In genomic region chr15:72827216-72827615, GRCh38 we compare ENCODE assay signal across 23 cellular contexts. TPM values are rescaled to one million over a fixed set of nuclear protein-coding genes. Genes with fewer than 3 reads are reported as not detected.
DNase-seq lines count a peak whose midpoint lies in the region; ATAC-seq and TF ChIP-seq lines count a peak whose summit lies in the region.
"Had no signal": no experiment of that assay in that cellular context is flagged by ENCODE, and none has a peak within 500 bp of the region (broad histone marks: within the 10 kb centered on the region; RNA-seq: fewer than 3 reads in every experiment).

No MANE protein-coding gene starts in this region.

- TF ChIP-seq CTCF in fibroblast of the aortic adventitia (IDR thresholded peaks at IDR 0.05; ENCODE audit: insufficient read depth, low read length) = no peak
- TF ChIP-seq CTCF in tibial artery (IDR thresholded peaks at IDR 0.05) = no peak

- H3K4me3 ChIP-seq in fibroblast of the aortic adventitia (ENCODE audit: low read depth, low read length) = no peak overlapping the region
- H3K4me3 ChIP-seq in tibial artery = no peak overlapping the region
- H3K4me3 ChIP-seq: heart right ventricle, stomach had no signal

- no peaks in the 10 kb centered on the region for H3K27me3 ChIP-seq in tibial artery
- H3K27me3 ChIP-seq: stomach had no signal

- H3K27ac ChIP-seq in tibial artery = peak overlapping the region; percentile 31 to 37
- H3K27ac ChIP-seq: heart right ventricle, KMS-11, RWPE1, stomach, VCaP had no signal

- H3K9me3 ChIP-seq in tibial artery = no peaks in the 10 kb centered on the region
- H3K9me3 ChIP-seq: heart right ventricle, SK-N-SH, stomach had no signal

- ATAC-seq in GM18868 (IDR thresholded peaks at IDR 0.05; ENCODE audit: unreplicated experiment) (no peak), GM18517 (IDR thresholded peaks at IDR 0.05; ENCODE audit: unreplicated experiment) (no peak)
- ATAC-seq: heart right ventricle; left colon; naive thymus-derived CD8-positive, alpha-beta T cell had no signal

- DNase-seq in NCI-H82 (lab: John Stamatoyannopoulos, UW) (peak; percentile 20), NCI-H82 treated with DMSO at 0.1 percent for 48 hours (lab: John Stamatoyannopoulos, UW; ENCODE audit: unreplicated experiment) (no peak), RPMI7951 (ENCODE audit: low read depth) (peak; percentile 10), fibroblast of the aortic adventitia (ENCODE audit: low read depth) (peak; percentile 27), tibial artery (no peak), NCI-H1048 (lab: John Stamatoyannopoulos, UW) (no peak)
- DNase-seq: activated CD4-positive, alpha-beta T cell treated with anti-CD3 and anti-CD28 coated beads, Interleukin-2, amount 10 ng/mL, durations not matched to agents 7 days and 5 days; activated naive CD8-positive, alpha-beta T cell treated with anti-CD3 and anti-CD28 coated beads for 36 hours; COR-L47; heart right ventricle; left colon; naive thymus-derived CD8-positive, alpha-beta T cell; NCI-H1930; NCI-H510A; retina; SK-N-SH; stomach; T-helper 2 cell had no signal

- intact Hi-C loops in tibial artery (cut with DNase I; ENCODE audit: low total_unique reads) = no loop called here

- no peaks in the 10 kb centered on the region for H3K36me3 ChIP-seq in tibial artery
- H3K36me3 ChIP-seq: heart right ventricle, stomach had no signal

- H3K4me1 ChIP-seq in tibial artery = peaks cover 0 to 19% (median 2%) of the 10 kb centered on the region in 4 donors
- H3K4me1 ChIP-seq: heart right ventricle, stomach had no signal

RNA-seq across cellular contexts. Expression of gene ADPGK, which starts 43.7 kb away (rescaled TPM):
- total RNA-seq in RPMI7951 (2014; rRNA removed; shearing (Covaris generic)) = 74.2 and 76.3 TPM in 2 replicates
- 43.9 and 86.1 TPM in 2 replicates for total RNA-seq in fibroblast of the aortic adventitia (ENCODE audit: low replicate concordance)

Comparison
In these comparisons a context has a peak if more than half of its experiments do, and no peak if none do; other contexts are left out.
1. DNase-seq: peak in NCI-H82 (single experiment), RPMI7951 (single experiment) and fibroblast of the aortic adventitia (single experiment); none in NCI-H82 treated with DMSO at 0.1 percent for 48 hours (single experiment), tibial artery (0 of 2) and NCI-H1048 (single experiment).